In the genomic region with DNA sequence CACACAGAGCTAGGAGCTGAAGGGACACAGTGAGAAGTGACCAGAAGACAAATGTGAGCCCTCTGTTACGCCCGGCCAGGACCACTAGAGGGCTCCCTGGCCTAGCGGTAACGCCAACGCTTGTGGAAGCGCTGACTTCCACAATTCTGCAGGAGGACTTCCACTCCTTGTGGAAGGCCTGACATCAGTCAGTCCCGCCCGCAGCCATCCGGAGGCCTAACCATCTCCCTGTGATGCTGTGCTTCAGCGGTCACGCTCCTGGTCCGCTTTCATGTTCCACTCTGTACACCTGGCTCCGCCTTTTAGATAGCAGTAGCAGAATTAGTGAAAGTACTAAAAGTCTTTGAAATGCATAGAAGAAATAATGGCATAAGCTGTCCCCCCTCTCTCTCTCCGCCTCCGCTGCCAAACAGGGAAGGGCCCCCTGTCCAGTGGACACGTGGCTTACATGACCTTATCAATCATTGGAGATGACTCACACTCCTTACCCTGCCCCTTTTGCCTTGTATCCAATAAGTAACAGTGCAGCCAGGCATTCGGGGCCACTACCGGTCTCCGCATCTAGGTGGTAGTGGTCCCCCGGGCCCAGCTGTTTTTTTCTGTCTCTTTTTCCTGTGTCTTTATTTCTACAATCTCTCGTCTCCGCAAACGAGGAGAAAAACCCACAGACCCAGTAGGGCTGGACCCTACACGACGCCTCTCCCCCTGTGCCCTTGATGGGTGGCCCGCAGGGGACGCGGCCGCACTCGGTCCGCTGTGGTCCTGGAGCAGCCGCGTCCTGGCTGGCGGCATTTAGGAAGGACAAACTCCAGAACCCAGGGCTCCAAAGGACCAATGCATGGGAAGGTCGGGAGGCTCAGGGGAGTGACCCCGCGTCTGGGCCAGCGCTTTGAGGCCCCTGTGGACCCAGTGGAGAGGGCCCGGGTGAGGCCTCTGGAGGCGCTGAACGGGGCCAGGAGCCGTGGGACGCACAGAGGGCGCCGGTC, we compare ENCODE assay signal across 8 cellular contexts. TPM values are rescaled to one million over a fixed set of nuclear protein-coding genes. Genes with fewer than 3 reads are reported as not detected.
A peak's percentile ranks its signal among the peaks of the same experiment; 100 is the strongest.
DNase-seq lines count a peak whose midpoint lies in the region; ATAC-seq and TF ChIP-seq lines count a peak whose summit lies in the region.

No MANE protein-coding gene starts in this region.

- H2AFZ ChIP-seq in neuronal stem cell (ENCODE audit: low read length): peak overlapping the region; percentile 95

- H2BK120ac ChIP-seq in neuronal stem cell (ENCODE audit: low read depth, low read length): no peak overlapping the region

- peak overlapping the region; percentile 56 for H3K14ac ChIP-seq in neuronal stem cell (ENCODE audit: low read length)

- peak overlapping the region; percentile 89 for H3K4me2 ChIP-seq in neuronal stem cell (ENCODE audit: insufficient read depth, low read length, poor library complexity, severe bottlenecking)

- DNase-seq in DMS153 treated with DMSO at 0.1 percent for 48 hours (lab: John Stamatoyannopoulos, UW; ENCODE audit: unreplicated experiment) (peak; percentile 8), Kasumi-1 (lab: John Stamatoyannopoulos, UW) (peak; percentile 56 to 65), RWPE2 (ENCODE audit: low spot score) (no peak), foreskin melanocyte (peak; percentile 80), neuronal stem cell (ENCODE audit: low spot score) (peak; percentile 82)
- DNase-seq in activated gamma-delta T cell treated with anti-CD3 and anti-CD28 coated beads, Interleukin-2, amount 50 U/mL, for 16 hours (ENCODE audit: low read depth): peak; percentile 36

- peak overlapping the region; percentile 53 for H2BK5ac ChIP-seq in neuronal stem cell (ENCODE audit: low read length)

- no CpG with 5 or more reads among the region's 45 CpGs for WGBS in neuronal stem cell (ENCODE audit: extremely low coverage in 2 of 2, insufficient read length in 2 of 2, insufficient replicate concordance in 1 of 2), 2 donors
- WGBS in thymus: 6% methylated on average over 45 of the region's 45 CpGs

- peak overlapping the region; percentile 22 for H2BK12ac ChIP-seq in neuronal stem cell (ENCODE audit: low read length)

- no peak overlapping the region for H4K8ac ChIP-seq in neuronal stem cell (ENCODE audit: low read depth, low read length)

- peak overlapping the region; percentile 37 for H2BK15ac ChIP-seq in neuronal stem cell (ENCODE audit: low read length)

- ATAC-seq in GM21723 (IDR thresholded peaks at IDR 0.05; ENCODE audit: unreplicated experiment): peak; percentile 66
- peak; percentile 93 for ATAC-seq in RWPE2 (ENCODE audit: low read depth)

- H3K36me3 ChIP-seq in RWPE2 (ENCODE audit: low read depth): no peaks in the 10 kb centered on the region
- H3K36me3 ChIP-seq in neuronal stem cell (replicated peaks in 1 of 2; ENCODE audit: control insufficient read depth in 2 of 2, insufficient read depth in 2 of 2, low read length in 2 of 2): no peaks in the 10 kb centered on the region
- H3K36me3 ChIP-seq in thymus (ENCODE audit: control insufficient read depth, insufficient read depth): no peaks in the 10 kb centered on the region

- peaks cover under 1% of the 10 kb centered on the region for H3K79me1 ChIP-seq in neuronal stem cell (ENCODE audit: low read depth, low read length)

- no peaks in the 10 kb centered on the region for H3K27me3 ChIP-seq in RWPE2 (ENCODE audit: insufficient read depth, poor library complexity, severe bottlenecking)
- H3K27me3 ChIP-seq in neuronal stem cell (ENCODE audit: control insufficient read depth in 3 of 3, insufficient read depth in 3 of 3, low read depth in 1 of 3, low read length in 3 of 3): peaks cover 0 to 23% (median 0%) of the 10 kb centered on the region in 3 experiments
- peaks cover 15% of the 10 kb centered on the region for H3K27me3 ChIP-seq in thymus (ENCODE audit: control insufficient read depth, insufficient read depth)

- H2AK5ac ChIP-seq in neuronal stem cell (ENCODE audit: low read depth, low read length): peak overlapping the region; percentile 81

- H3K9me3 ChIP-seq in RWPE2 (ENCODE audit: severe bottlenecking) (peaks cover 3% of the 10 kb centered on the region), neuronal stem cell (replicated peaks in 1 of 2; ENCODE audit: control insufficient read depth in 2 of 2, insufficient read depth in 1 of 2, low read depth in 1 of 2, low read length in 2 of 2) (peaks cover 6 to 9% of the 10 kb centered on the region in 2 donors), thymus (ENCODE audit: control insufficient read depth) (no peaks in the 10 kb centered on the region)

- H3K23ac ChIP-seq in neuronal stem cell (ENCODE audit: low read depth, low read length, poor library complexity): peak overlapping the region; percentile 65

- peak overlapping the region; percentile 89 for H3K4ac ChIP-seq in neuronal stem cell (ENCODE audit: low read length)

- H3K4me3 ChIP-seq in RWPE2 (ENCODE audit: severe bottlenecking) (no peak overlapping the region), neuronal stem cell (ENCODE audit: low read length in 2 of 2) (peak overlapping the region; percentile 48 to 84), thymus (ENCODE audit: low read length) (peak overlapping the region; percentile 27)

- no peak overlapping the region for H4K91ac ChIP-seq in neuronal stem cell (ENCODE audit: low read depth, low read length, poor library complexity)

- no peaks in the 10 kb centered on the region for H3K4me1 ChIP-seq in RWPE2 (ENCODE audit: insufficient read depth, poor library complexity, severe bottlenecking)
- H3K4me1 ChIP-seq in neuronal stem cell (ENCODE audit: control insufficient read depth in 2 of 2, insufficient read depth in 1 of 2, low read depth in 1 of 2, low read length in 2 of 2): peaks cover 9 to 11% of the 10 kb centered on the region in 2 donors
- peaks cover 5% of the 10 kb centered on the region for H3K4me1 ChIP-seq in thymus (ENCODE audit: control insufficient read depth, insufficient read depth, low read length)

- TF ChIP-seq CTCF in RWPE2 (IDR thresholded peaks at IDR 0.05; ENCODE audit: poor library complexity, severe bottlenecking): peak; percentile 93

- H3K9ac ChIP-seq in neuronal stem cell (ENCODE audit: low read depth, low read length, poor library complexity): peak overlapping the region; percentile 77

- peak overlapping the region; percentile 99 for H3K18ac ChIP-seq in neuronal stem cell (ENCODE audit: low read length)

- H3K27ac ChIP-seq in RWPE2 (ENCODE audit: poor library complexity, severe bottlenecking) (no peak overlapping the region), neuronal stem cell (replicated peaks; ENCODE audit: low read length) (no peak overlapping the region), thymus (ENCODE audit: low read depth) (no peak overlapping the region)

RNA-seq across cellular contexts. Expression of gene RPL32, which starts 27.0 kb away (rescaled TPM):
- 2,661 TPM for polyA plus RNA-seq in neuronal stem cell (2013, experiment 1 of 2)
- 2,611 TPM for polyA plus RNA-seq in neuronal stem cell (2013, experiment 2 of 2)
- 3,281 TPM for polyA plus RNA-seq in thymus
